In the genomic region with DNA sequence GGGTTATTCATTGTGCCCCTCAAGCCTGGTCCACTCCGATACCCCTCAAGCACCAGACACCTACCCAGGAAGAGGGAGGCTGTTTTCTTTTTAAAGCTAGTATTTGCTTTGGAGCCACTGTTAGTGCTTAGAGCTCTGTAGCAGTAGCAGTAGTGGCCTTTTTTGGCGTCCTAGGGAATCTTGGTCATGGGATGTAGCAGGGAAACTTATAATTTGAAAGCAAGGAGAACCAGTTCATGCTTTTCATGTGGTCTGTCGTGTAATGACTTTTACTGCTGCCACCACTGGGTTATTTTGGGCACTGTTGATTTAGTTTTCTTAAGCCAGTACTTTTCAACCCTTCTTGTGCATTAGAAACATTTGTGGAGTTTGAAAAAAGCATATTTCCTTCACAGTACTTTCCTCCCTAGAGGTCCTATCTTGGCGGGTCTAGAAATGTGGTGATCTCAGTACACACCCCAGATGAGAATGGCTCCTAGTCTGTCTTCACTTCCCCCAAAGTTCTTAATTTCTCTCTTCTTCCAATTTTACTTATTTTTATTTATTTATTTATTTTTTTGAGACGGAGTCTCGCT, we compare ENCODE assay signal across 23 cellular contexts. TPM values are rescaled to one million over a fixed set of nuclear protein-coding genes. Genes with fewer than 3 reads are reported as not detected.
DNase-seq lines count a peak whose midpoint lies in the region; ATAC-seq and TF ChIP-seq lines count a peak whose summit lies in the region.
"Had no signal": no experiment of that assay in that cellular context is flagged by ENCODE, and none has a peak within 500 bp of the region (broad histone marks: within the 10 kb centered on the region; RNA-seq: fewer than 3 reads in every experiment).

No MANE protein-coding gene starts in this region.

- TF ChIP-seq CTCF in choroid plexus epithelial cell (conservative IDR thresholded peaks at IDR 0.05; ENCODE audit: low read depth, low read length) (no peak), heart left ventricle (IDR thresholded peaks at IDR 0.05) (peak in 2 of 12 donors; percentile 13 to 18), nephron progenitor cell (IDR thresholded peaks at IDR 0.05) (no peak), thyroid gland (IDR thresholded peaks at IDR 0.05) (peak in 1 of 6 experiments; percentile 32), GM10248 (IDR thresholded peaks at IDR 0.05; ENCODE audit: control extremely low read depth, extremely low read depth, low read depth, missing control alignments) (no peak)

- H3K36me3 Mint-ChIP-seq in nephron progenitor cell (ENCODE audit: low read depth) = peaks cover 69% of the 10 kb centered on the region
- H3K36me3 Mint-ChIP-seq: naive B cell had no signal

- H3K4me3 Mint-ChIP-seq in nephron progenitor cell = no peak overlapping the region
- H3K4me3 Mint-ChIP-seq: activated B cell treated with CpG ODN at 0.5 μM for 24 hours; activated CD8-positive, alpha-beta T cell treated with anti-CD3 and anti-CD28 coated beads, Interleukin-2, amount 10 ng/mL, durations not matched to agents 7 days and 5 days; activated T-cell treated with anti-CD3 and anti-CD28 coated beads, Interleukin-2, amount 50 U/mL, for 24 hours; CD8-positive, alpha-beta T cell; naive B cell had no signal

- TF ChIP-seq POLR2A in heart left ventricle (IDR thresholded peaks at IDR 0.05) = no peak
- peak in 1 of 2 donors; percentile 26 for TF ChIP-seq POLR2A in thyroid gland (IDR thresholded peaks at IDR 0.05)

- H3K36me3 ChIP-seq in heart left ventricle (peaks cover 0 to 40% (median 8%) of the 10 kb centered on the region in 9 donors), thyroid gland (no peaks in the 10 kb centered on the region)

- H3K27me3 Mint-ChIP-seq in nephron progenitor cell (ENCODE audit: low read depth, poor library complexity) = no peaks in the 10 kb centered on the region
- H3K27me3 Mint-ChIP-seq: activated B cell treated with CpG ODN at 0.5 μM for 24 hours; activated T-cell treated with anti-CD3 and anti-CD28 coated beads, Interleukin-2, amount 50 U/mL, for 24 hours; naive B cell had no signal

- H3K4me1 Mint-ChIP-seq in nephron progenitor cell = peaks cover 15% of the 10 kb centered on the region

- H3K27me3 ChIP-seq in heart left ventricle = no peaks in the 10 kb centered on the region
- no peaks in the 10 kb centered on the region for H3K27me3 ChIP-seq in thyroid gland

- peak; percentile 16 to 64 (median 50) for ATAC-seq in heart left ventricle
- no peak for ATAC-seq in HG02970 (IDR thresholded peaks at IDR 0.05; ENCODE audit: low FRiP score, unreplicated experiment)
- ATAC-seq: activated CD8-positive, alpha-beta T cell treated with anti-CD3 and anti-CD28 coated beads, Interleukin-2, amount 10 ng/mL, durations not matched to agents 7 days and 5 days; CD8-positive, alpha-beta T cell had no signal

- peak; percentile 28 for DNase-seq in choroid plexus epithelial cell (ENCODE audit: low read depth)
- DNase-seq in heart left ventricle = no peak
- no peak for DNase-seq in nephron progenitor cell
- DNase-seq in thyroid gland = peak; percentile 63 to 65
- DNase-seq in GM10248 (ENCODE audit: extremely low spot score) = no peak
- DNase-seq in activated CD4-positive, alpha-beta T cell treated with anti-CD3 and anti-CD28 coated beads for 1 hour = no peak
- DNase-seq: activated B cell treated with CpG ODN at 0.5 μM for 24 hours; activated CD8-positive, alpha-beta T cell treated with anti-CD3 and anti-CD28 coated beads, Interleukin-2, amount 10 ng/mL, durations not matched to agents 7 days and 5 days; activated naive CD4-positive, alpha-beta T cell treated with Interleukin-2 at 50 U/mL for 16 hours; activated T-cell treated with anti-CD3 and anti-CD28 coated beads, Interleukin-2, amount 50 U/mL, for 24 hours; AML-193; amniotic stem cell; caudate nucleus; CD8-positive, alpha-beta T cell; GF-D8; islet precursor cell; mesendoderm; naive B cell; NCI-H146; NCI-H524 had no signal

- H3K9me3 Mint-ChIP-seq in nephron progenitor cell = no peaks in the 10 kb centered on the region
- H3K9me3 Mint-ChIP-seq: activated B cell treated with CpG ODN at 0.5 μM for 24 hours; activated T-cell treated with anti-CD3 and anti-CD28 coated beads, Interleukin-2, amount 50 U/mL, for 24 hours; CD8-positive, alpha-beta T cell; naive B cell had no signal

- POLR2A ChIA-PET in GM10248 (lab: Yijun Ruan, JAX) = no interaction called here

- H3K27ac ChIP-seq in heart left ventricle (peak overlapping the region in 9 of 12 donors; percentile 1 to 49 (median 23)), thyroid gland (peak overlapping the region; percentile 37 to 88 (median 73))
- H3K27ac ChIP-seq: epithelial cell of prostate, KMS-11 had no signal

- H3K4me1 ChIP-seq in heart left ventricle (peaks cover 3 to 67% (median 29%) of the 10 kb centered on the region in 12 donors), thyroid gland (peaks cover 12 to 39% of the 10 kb centered on the region in 2 donors)

- 58 to 69% (median 61%) methylated on average over 6 of the region's 6 CpGs for WGBS in heart left ventricle, 4 donors
- WGBS in thyroid gland, 2 donors = 37 to 56% methylated on average over 6 of the region's 6 CpGs

- no peaks in the 10 kb centered on the region for H3K9me3 ChIP-seq in heart left ventricle
- no peaks in the 10 kb centered on the region for H3K9me3 ChIP-seq in thyroid gland

- intact Hi-C loops in heart left ventricle (cut with DNase I) = loop anchor here in 1 of 10 donors (5.0 kb wide), 1 partner anchor 38 kb away; no protein-coding TSS in a partner anchor
- intact Hi-C loops in thyroid gland (cut with DNase I) = no loop called here

- no peak overlapping the region for H3K4me3 ChIP-seq in choroid plexus epithelial cell (ENCODE audit: low read depth, low read length)
- no peak overlapping the region for H3K4me3 ChIP-seq in heart left ventricle
- H3K4me3 ChIP-seq in thyroid gland (replicated peaks in 1 of 3) = no peak overlapping the region

- CTCF ChIA-PET in GM10248 (lab: Yijun Ruan, JAX) = interaction anchor here (0.9 to 2.4 kb wide), 6 partner anchors 10 to 64 kb away, joined by 3 to 6 read pairs (median 3); no protein-coding TSS in a partner anchor

- peak overlapping the region; percentile 49 for H3K27ac Mint-ChIP-seq in nephron progenitor cell
- H3K27ac Mint-ChIP-seq: activated B cell treated with CpG ODN at 0.5 μM for 24 hours; activated CD8-positive, alpha-beta T cell treated with anti-CD3 and anti-CD28 coated beads, Interleukin-2, amount 10 ng/mL, durations not matched to agents 7 days and 5 days; activated T-cell treated with anti-CD3 and anti-CD28 coated beads, Interleukin-2, amount 50 U/mL, for 24 hours; CD8-positive, alpha-beta T cell had no signal

RNA-seq across cellular contexts. Expression of a gene that starts 49.7 kb away (rescaled TPM):
- total RNA-seq in heart left ventricle (100 to 1,000 TPM in 5 of 9 donors, 10 to 100 TPM in 4; 54.0 to 156 (median 111) TPM), thyroid gland (100 to 1,000 TPM; 105 to 164 (median 114) TPM)
- polyA plus RNA-seq in heart left ventricle = 100 to 1,000 TPM in 1 of 2 donors, 10 to 100 TPM in 1; 76.0 to 119 TPM

Comparison
In these comparisons a context has a peak if more than half of its experiments do, and no peak if none do; other contexts are left out.
1. DNase-seq: peak in choroid plexus epithelial cell (single experiment) and thyroid gland (2 of 2); none in heart left ventricle (0 of 5), nephron progenitor cell (single experiment), GM10248 (single experiment) and activated CD4-positive, alpha-beta T cell treated with anti-CD3 and anti-CD28 coated beads for 1 hour (single experiment).